14 cellular contexts compared by ENCODE assay signal in the genomic region with DNA sequence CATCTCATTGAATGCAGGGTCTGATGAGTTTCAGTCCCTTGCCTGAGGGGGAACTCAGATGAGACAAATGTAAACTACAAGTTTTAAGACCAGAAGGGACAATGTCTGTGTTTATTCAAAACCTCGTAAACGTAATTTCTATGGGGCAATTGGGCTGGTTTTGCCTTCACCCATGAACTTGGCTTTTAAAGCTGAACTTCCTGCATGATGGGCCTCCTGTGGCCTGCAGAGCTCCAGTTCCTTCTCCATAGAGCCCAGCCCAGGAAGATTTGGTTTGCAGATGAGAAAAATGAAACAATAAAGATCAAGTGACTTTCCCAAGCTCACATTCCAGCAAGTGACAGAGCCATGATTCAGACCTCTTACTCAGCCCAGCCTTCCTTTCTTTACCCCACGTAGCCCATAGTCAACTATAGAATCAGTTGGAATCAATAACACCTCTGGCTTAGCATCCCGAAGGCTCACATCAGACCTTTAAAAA.
DNase-seq lines count a peak whose midpoint lies in the region; FAIRE-seq and TF ChIP-seq lines count a peak whose summit lies in the region.
"Had no signal": no experiment of that assay in that cellular context is flagged by ENCODE, and none has a peak within 500 bp of the region (broad histone marks: within the 10 kb centered on the region; RNA-seq: fewer than 3 reads in every experiment).

No MANE protein-coding gene starts in this region.

- no peak overlapping the region for H4K5ac ChIP-seq in mesendoderm (ENCODE audit: low read length)

- H3K56ac ChIP-seq in mesendoderm (ENCODE audit: low read length) = no peak overlapping the region

- intact Hi-C loops in kidney (cut with DNase I) = no loop called here

- DNase-seq in Caki2 (ENCODE audit: low read depth) (peak; percentile 70), MV-4-11 (lab: John Stamatoyannopoulos, UW) (peak; percentile 40), chondrocyte (ENCODE audit: low spot score) (no peak), mesendoderm (peak; percentile 26), G401 (ENCODE audit: low spot score) (no peak), GDM1 (lab: John Stamatoyannopoulos, UW) (no peak), kidney (no peak)
- no peak for DNase-seq in activated CD4-positive, alpha-beta T cell treated with anti-CD3 and anti-CD28 coated beads for 48 hours
- DNase-seq: activated CD8-positive, alpha-beta memory T cell treated with anti-CD3 and anti-CD28 coated beads, Interleukin-2, amount 10 ng/mL, durations not matched to agents 7 days and 5 days; caudate nucleus; DMS 273 treated with DMSO at 0.1 percent for 48 hours; hypothalamus; stimulated activated CD4-positive, alpha-beta T cell treated with anti-CD3 and anti-CD28 coated beads, Interleukin-2, amount 100 ng/mL, for 48 hours had no signal

- H2AK5ac ChIP-seq in mesendoderm (ENCODE audit: low read length) = no peak overlapping the region

- in situ Hi-C loops in Caki2 (cut with HindIII; ENCODE audit: low pct_unique_long_range_greater_than_20kb, low sequenced_read_pairs) (no loop called here), G401 (cut with HindIII; ENCODE audit: low sequenced_read_pairs) (no loop called here)

- FAIRE-seq in kidney (lab: Jason Lieb, UNC) = no peak

- peak overlapping the region; percentile 14 for H3K27ac Mint-ChIP-seq in chondrocyte (ENCODE audit: unreplicated experiment)
- H3K27ac Mint-ChIP-seq: activated CD8-positive, alpha-beta memory T cell treated with anti-CD3 and anti-CD28 coated beads, Interleukin-2, amount 10 ng/mL, durations not matched to agents 7 days and 5 days; natural killer cell treated with Interleukin-12 subunit alpha and Interleukin-12 subunit beta and Interleukin-15 and Interleukin-18, amount 100 ng/mL, for 72 hours had no signal

- no peak for TF ChIP-seq CTCF in chondrocyte (IDR thresholded peaks at IDR 0.05)
- TF ChIP-seq CTCF in kidney (IDR thresholded peaks at IDR 0.05; ENCODE audit: borderline replicate concordance, extremely low read depth, insufficient read depth) = no peak

- H3K4ac ChIP-seq in mesendoderm (ENCODE audit: low read depth, low read length) = no peak overlapping the region

- WGBS in mesendoderm (ENCODE audit: extremely low coverage, insufficient coverage, low lambda C conversion rate) = no CpG with 5 or more reads among the region's 4 CpGs

- no peak overlapping the region for H4K8ac ChIP-seq in mesendoderm (ENCODE audit: low read depth, low read length)

- no peaks in the 10 kb centered on the region for H3K36me3 ChIP-seq in mesendoderm (ENCODE audit: control insufficient read depth, insufficient read depth, low read length)
- no peaks in the 10 kb centered on the region for H3K36me3 ChIP-seq in kidney (ENCODE audit: control insufficient read depth in 1 of 2, insufficient read depth in 2 of 2, low read length in 2 of 2)

- H3K9me3 ChIP-seq in kidney (ENCODE audit: control insufficient read depth in 1 of 2, low read length in 2 of 2) = no peaks in the 10 kb centered on the region

- peaks cover 2% of the 10 kb centered on the region for H3K36me3 Mint-ChIP-seq in chondrocyte (ENCODE audit: low read depth)

- peaks cover 14% of the 10 kb centered on the region for H3K9me3 Mint-ChIP-seq in chondrocyte (ENCODE audit: low read depth)

- H3K27ac ChIP-seq in mesendoderm (ENCODE audit: low read depth, low read length) (no peak overlapping the region), kidney (ENCODE audit: low read depth in 2 of 2, low read length in 2 of 2) (no peak overlapping the region)

- no peak overlapping the region for H3K4me2 ChIP-seq in mesendoderm (ENCODE audit: low read length)

- H3K4me1 ChIP-seq in mesendoderm (ENCODE audit: control insufficient read depth, low read depth, low read length) = no peaks in the 10 kb centered on the region
- H3K4me1 ChIP-seq in kidney (ENCODE audit: control insufficient read depth in 1 of 2, insufficient read depth in 1 of 2, low read depth in 1 of 2, low read length in 2 of 2) = no peaks in the 10 kb centered on the region

- H2BK15ac ChIP-seq in mesendoderm (replicated peaks; ENCODE audit: low read depth) = no peak overlapping the region

- H3K27me3 ChIP-seq in mesendoderm (ENCODE audit: insufficient read depth, low read length, poor library complexity) = no peaks in the 10 kb centered on the region

- no peak overlapping the region for H3K9ac ChIP-seq in mesendoderm (ENCODE audit: low read length)
- H3K9ac ChIP-seq in kidney (ENCODE audit: low read length in 2 of 2) = no peak overlapping the region

- H3K4me3 ChIP-seq in mesendoderm (ENCODE audit: low read length) (no peak overlapping the region), kidney (ENCODE audit: low read length in 2 of 2) (no peak overlapping the region)

- no peak overlapping the region for H2BK120ac ChIP-seq in mesendoderm (ENCODE audit: low read depth, low read length)

- no peaks in the 10 kb centered on the region for H3K27me3 Mint-ChIP-seq in chondrocyte (ENCODE audit: low read depth)
- H3K27me3 Mint-ChIP-seq: natural killer cell treated with Interleukin-12 subunit alpha and Interleukin-12 subunit beta and Interleukin-15 and Interleukin-18, amount 100 ng/mL, for 72 hours had no signal

- H3K18ac ChIP-seq in mesendoderm (ENCODE audit: low read length) = no peak overlapping the region

- H3K79me2 ChIP-seq in mesendoderm (ENCODE audit: control insufficient read depth, insufficient read depth, low read length) = no peaks in the 10 kb centered on the region

- no peak overlapping the region for H2BK5ac ChIP-seq in mesendoderm (ENCODE audit: low read length)

- peaks cover 14% of the 10 kb centered on the region for H3K4me1 Mint-ChIP-seq in chondrocyte (ENCODE audit: low read depth)
- H3K4me1 Mint-ChIP-seq: activated CD8-positive, alpha-beta memory T cell treated with anti-CD3 and anti-CD28 coated beads, Interleukin-2, amount 10 ng/mL, durations not matched to agents 7 days and 5 days had no signal

- no peak overlapping the region for H3K23ac ChIP-seq in mesendoderm (ENCODE audit: low read length)

- H3K4me3 Mint-ChIP-seq in chondrocyte (ENCODE audit: unreplicated experiment) = no peak overlapping the region
- H3K4me3 Mint-ChIP-seq: activated CD8-positive, alpha-beta memory T cell treated with anti-CD3 and anti-CD28 coated beads, Interleukin-2, amount 10 ng/mL, durations not matched to agents 7 days and 5 days; natural killer cell treated with Interleukin-12 subunit alpha and Interleukin-12 subunit beta and Interleukin-15 and Interleukin-18, amount 100 ng/mL, for 72 hours had no signal

- no peaks in the 10 kb centered on the region for H3K79me1 ChIP-seq in mesendoderm (ENCODE audit: low read length)

Comparison
In these comparisons a context has a peak if more than half of its experiments do, and no peak if none do; other contexts are left out.
1. DNase-seq: peak in Caki2 (single experiment), MV-4-11 (single experiment) and mesendoderm (single experiment); none in chondrocyte (single experiment), G401 (single experiment), GDM1 (single experiment), kidney (single experiment) and activated CD4-positive, alpha-beta T cell treated with anti-CD3 and anti-CD28 coated beads for 48 hours (single experiment).